Comparison of ENCODE assay signal across 24 cellular contexts in genomic region chr5:38166832-38167231, GRCh38.
"Had no signal": no experiment of that assay in that cellular context is flagged by ENCODE, and none has a peak within 500 bp of the region (broad histone marks: within the 10 kb centered on the region; RNA-seq: fewer than 3 reads in every experiment).

No MANE protein-coding gene starts in this region.

- H3K9me3 ChIP-seq: gastroesophageal sphincter, heart left ventricle, mucosa of descending colon, prostate gland, stomach, thyroid gland, vagina had no signal

- H3K27ac ChIP-seq: epithelial cell of prostate, gastroesophageal sphincter, hepatocyte, prostate gland, stomach, thyroid gland, vagina had no signal

- H3K36me3 Mint-ChIP-seq: mesothelial cell of epicardium; naive B cell; stimulated activated effector memory CD8-positive, alpha-beta T cell treated with anti-CD3 and anti-CD28 coated beads, Interleukin-12 subunit alpha, Interleukin-12 subunit beta, amount 100 ng/mL, for 72 hours had no signal

- H3K9me3 Mint-ChIP-seq: mesothelial cell of epicardium had no signal

- H3K36me3 ChIP-seq: gastroesophageal sphincter, heart left ventricle, prostate gland, stomach, thyroid gland, vagina had no signal

- H3K27ac Mint-ChIP-seq: mesothelial cell of epicardium; naive B cell; stimulated activated effector memory CD8-positive, alpha-beta T cell treated with anti-CD3 and anti-CD28 coated beads, Interleukin-12 subunit alpha, Interleukin-12 subunit beta, amount 100 ng/mL, for 72 hours had no signal

- H3K4me1 ChIP-seq: gastroesophageal sphincter, prostate gland, stomach, thyroid gland, vagina had no signal

- DNase-seq: cortex of kidney; foreskin fibroblast; kidney; mesenchymal stem cell; mucosa of descending colon; naive B cell; nucleus accumbens; stimulated activated CD4-positive, alpha-beta T cell treated with anti-CD3 and anti-CD28 coated beads, Interleukin-2, amount 100 ng/mL, for 24 hours; stimulated activated CD4-positive, alpha-beta T cell treated with anti-CD3 and anti-CD28 coated beads, Interleukin-4, amount 100 ng/mL, for 24 hours; stimulated activated naive CD4-positive, alpha-beta T cell treated with Interleukin-2 at 50 U/mL for 16 hours; stomach had no signal

- H3K4me3 ChIP-seq: gastroesophageal sphincter, heart left ventricle, hepatocyte, mucosa of descending colon, prostate gland, stomach, thyroid gland, vagina had no signal

- H3K4me3 Mint-ChIP-seq: mesothelial cell of epicardium; naive B cell; nephron; stimulated activated effector memory CD8-positive, alpha-beta T cell treated with anti-CD3 and anti-CD28 coated beads, Interleukin-12 subunit alpha, Interleukin-12 subunit beta, amount 100 ng/mL, for 72 hours had no signal

- ATAC-seq: esophagus mucosa; gastroesophageal sphincter; left lobe of liver; mucosa of descending colon; sciatic nerve; stimulated activated effector memory CD8-positive, alpha-beta T cell treated with anti-CD3 and anti-CD28 coated beads, Interleukin-12 subunit alpha, Interleukin-12 subunit beta, amount 100 ng/mL, for 72 hours had no signal

- H3K4me1 Mint-ChIP-seq: naive B cell; stimulated activated effector memory CD8-positive, alpha-beta T cell treated with anti-CD3 and anti-CD28 coated beads, Interleukin-12 subunit alpha, Interleukin-12 subunit beta, amount 100 ng/mL, for 72 hours had no signal

- H3K27me3 ChIP-seq: gastroesophageal sphincter, heart left ventricle, hepatocyte, thyroid gland, vagina had no signal
